ENCODE assay signal across 1 cellular context in the genomic region with DNA sequence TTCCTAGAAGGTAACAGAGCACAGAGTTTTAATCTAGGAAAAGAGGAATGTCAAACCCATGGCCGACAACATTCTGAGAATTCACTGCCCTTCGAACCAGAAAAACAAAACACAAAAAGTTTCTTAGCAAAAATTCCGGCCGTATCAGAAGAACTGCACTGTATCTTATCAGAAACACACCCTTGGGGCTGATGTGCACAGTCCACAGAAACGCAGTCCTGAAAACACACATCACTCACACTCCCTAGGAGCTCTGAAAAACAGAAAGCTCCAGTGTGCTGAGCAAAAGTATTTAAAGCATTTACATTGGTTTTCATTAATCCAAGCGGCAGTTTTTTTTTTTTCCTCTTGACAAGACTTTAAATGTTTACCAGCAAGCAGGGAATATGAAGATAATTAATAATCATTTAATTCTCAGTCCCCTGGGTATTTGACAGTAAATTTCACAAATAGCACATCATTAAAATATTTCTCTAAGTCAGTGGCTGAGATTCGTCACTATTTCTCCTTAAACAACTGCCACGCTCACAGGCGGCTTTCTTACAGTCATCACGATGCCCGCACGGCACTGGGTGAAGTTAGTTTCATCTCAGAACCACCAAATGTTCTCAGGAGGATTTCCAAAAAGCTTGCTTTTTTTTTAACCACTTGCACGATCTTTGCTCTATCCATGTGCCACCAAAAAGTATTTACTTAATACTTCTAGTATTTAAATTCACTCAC.
A peak's percentile ranks its signal among the peaks of the same experiment; 100 is the strongest.
TF ChIP-seq lines count a peak whose summit lies in the region.

No MANE protein-coding gene starts in this region.

TF ChIP-seq in GM12878, 131 proteins besides CTCF, POLR2A, EP300 and RAD21:
- TF ChIP-seq E2F4 (IDR thresholded peaks at IDR 0.05; ENCODE audit: low read depth, low read length): no peak
- TF ChIP-seq, protein P1, sequence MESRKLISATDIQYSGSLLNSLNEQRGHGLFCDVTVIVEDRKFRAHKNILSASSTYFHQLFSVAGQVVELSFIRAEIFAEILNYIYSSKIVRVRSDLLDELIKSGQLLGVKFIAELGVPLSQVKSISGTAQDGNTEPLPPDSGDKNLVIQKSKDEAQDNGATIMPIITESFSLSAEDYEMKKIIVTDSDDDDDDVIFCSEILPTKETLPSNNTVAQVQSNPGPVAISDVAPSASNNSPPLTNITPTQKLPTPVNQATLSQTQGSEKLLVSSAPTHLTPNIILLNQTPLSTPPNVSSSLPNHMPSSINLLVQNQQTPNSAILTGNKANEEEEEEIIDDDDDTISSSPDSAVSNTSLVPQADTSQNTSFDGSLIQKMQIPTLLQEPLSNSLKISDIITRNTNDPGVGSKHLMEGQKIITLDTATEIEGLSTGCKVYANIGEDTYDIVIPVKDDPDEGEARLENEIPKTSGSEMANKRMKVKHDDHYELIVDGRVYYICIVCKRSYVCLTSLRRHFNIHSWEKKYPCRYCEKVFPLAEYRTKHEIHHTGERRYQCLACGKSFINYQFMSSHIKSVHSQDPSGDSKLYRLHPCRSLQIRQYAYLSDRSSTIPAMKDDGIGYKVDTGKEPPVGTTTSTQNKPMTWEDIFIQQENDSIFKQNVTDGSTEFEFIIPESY (IDR thresholded peaks at IDR 0.05): no peak
- TF ChIP-seq ZNF24 (IDR thresholded peaks at IDR 0.05): no peak
- TF ChIP-seq, protein P2, sequence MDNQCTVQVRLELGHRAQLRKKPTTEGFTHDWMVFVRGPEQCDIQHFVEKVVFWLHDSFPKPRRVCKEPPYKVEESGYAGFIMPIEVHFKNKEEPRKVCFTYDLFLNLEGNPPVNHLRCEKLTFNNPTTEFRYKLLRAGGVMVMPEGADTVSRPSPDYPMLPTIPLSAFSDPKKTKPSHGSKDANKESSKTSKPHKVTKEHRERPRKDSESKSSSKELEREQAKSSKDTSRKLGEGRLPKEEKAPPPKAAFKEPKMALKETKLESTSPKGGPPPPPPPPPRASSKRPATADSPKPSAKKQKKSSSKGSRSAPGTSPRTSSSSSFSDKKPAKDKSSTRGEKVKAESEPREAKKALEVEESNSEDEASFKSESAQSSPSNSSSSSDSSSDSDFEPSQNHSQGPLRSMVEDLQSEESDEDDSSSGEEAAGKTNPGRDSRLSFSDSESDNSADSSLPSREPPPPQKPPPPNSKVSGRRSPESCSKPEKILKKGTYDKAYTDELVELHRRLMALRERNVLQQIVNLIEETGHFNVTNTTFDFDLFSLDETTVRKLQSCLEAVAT (IDR thresholded peaks at IDR 0.05): 0 out of 2 replicates have a peak, but pooled peaks have one; percentile 60
- TF ChIP-seq ESRRA (IDR thresholded peaks at IDR 0.05; ENCODE audit: low read length): no peak
- TF ChIP-seq IRF4 (IDR thresholded peaks at IDR 0.05; ENCODE audit: low read depth, low read length): no peak
- TF ChIP-seq NRF1 (conservative IDR thresholded peaks at IDR 0.05; ENCODE audit: low read depth, low read length): no peak
- no peak for TF ChIP-seq KAT2A (conservative IDR thresholded peaks at IDR 0.05; ENCODE audit: control insufficient read depth, low read depth, low read length)
- no peak for TF ChIP-seq ATF3 (IDR thresholded peaks at IDR 0.05; ENCODE audit: borderline replicate concordance, extremely low read depth, low read depth, low read length)
- no peak for TF ChIP-seq SMAD1 (IDR thresholded peaks at IDR 0.05; ENCODE audit: low read depth, partially characterized antibody)
- TF ChIP-seq MEF2B (IDR thresholded peaks at IDR 0.05; ENCODE audit: partially characterized antibody, poor library complexity, severe bottlenecking): no peak
- no peak for TF ChIP-seq WRNIP1 (IDR thresholded peaks at IDR 0.05; ENCODE audit: borderline replicate concordance, low read depth, low read length)
- TF ChIP-seq, protein P3, sequence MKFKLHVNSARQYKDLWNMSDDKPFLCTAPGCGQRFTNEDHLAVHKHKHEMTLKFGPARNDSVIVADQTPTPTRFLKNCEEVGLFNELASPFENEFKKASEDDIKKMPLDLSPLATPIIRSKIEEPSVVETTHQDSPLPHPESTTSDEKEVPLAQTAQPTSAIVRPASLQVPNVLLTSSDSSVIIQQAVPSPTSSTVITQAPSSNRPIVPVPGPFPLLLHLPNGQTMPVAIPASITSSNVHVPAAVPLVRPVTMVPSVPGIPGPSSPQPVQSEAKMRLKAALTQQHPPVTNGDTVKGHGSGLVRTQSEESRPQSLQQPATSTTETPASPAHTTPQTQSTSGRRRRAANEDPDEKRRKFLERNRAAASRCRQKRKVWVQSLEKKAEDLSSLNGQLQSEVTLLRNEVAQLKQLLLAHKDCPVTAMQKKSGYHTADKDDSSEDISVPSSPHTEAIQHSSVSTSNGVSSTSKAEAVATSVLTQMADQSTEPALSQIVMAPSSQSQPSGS (IDR thresholded peaks at IDR 0.05; ENCODE audit: low read length): no peak
- TF ChIP-seq, protein P4, sequence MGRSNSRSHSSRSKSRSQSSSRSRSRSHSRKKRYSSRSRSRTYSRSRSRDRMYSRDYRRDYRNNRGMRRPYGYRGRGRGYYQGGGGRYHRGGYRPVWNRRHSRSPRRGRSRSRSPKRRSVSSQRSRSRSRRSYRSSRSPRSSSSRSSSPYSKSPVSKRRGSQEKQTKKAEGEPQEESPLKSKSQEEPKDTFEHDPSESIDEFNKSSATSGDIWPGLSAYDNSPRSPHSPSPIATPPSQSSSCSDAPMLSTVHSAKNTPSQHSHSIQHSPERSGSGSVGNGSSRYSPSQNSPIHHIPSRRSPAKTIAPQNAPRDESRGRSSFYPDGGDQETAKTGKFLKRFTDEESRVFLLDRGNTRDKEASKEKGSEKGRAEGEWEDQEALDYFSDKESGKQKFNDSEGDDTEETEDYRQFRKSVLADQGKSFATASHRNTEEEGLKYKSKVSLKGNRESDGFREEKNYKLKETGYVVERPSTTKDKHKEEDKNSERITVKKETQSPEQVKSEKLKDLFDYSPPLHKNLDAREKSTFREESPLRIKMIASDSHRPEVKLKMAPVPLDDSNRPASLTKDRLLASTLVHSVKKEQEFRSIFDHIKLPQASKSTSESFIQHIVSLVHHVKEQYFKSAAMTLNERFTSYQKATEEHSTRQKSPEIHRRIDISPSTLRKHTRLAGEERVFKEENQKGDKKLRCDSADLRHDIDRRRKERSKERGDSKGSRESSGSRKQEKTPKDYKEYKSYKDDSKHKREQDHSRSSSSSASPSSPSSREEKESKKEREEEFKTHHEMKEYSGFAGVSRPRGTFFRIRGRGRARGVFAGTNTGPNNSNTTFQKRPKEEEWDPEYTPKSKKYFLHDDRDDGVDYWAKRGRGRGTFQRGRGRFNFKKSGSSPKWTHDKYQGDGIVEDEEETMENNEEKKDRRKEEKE (IDR thresholded peaks at IDR 0.05): no peak
- peak; percentile 61; the same call in 1 of the 2 replicates for TF ChIP-seq REST (IDR thresholded peaks at IDR 0.05; ENCODE audit: low read depth, low read length)
- TF ChIP-seq TCF7 (IDR thresholded peaks at IDR 0.05; ENCODE audit: borderline replicate concordance): no peak
